In genomic region chr6:116512155-116512559, GRCh38 we compare ENCODE assay signal across 8 cellular contexts.
DNase-seq lines count a peak whose midpoint lies in the region; ATAC-seq and TF ChIP-seq lines count a peak whose summit lies in the region.

No MANE protein-coding gene starts in this region.

- peak overlapping the region; percentile 10 for H3K4me2 ChIP-seq in parathyroid adenoma (ENCODE audit: low read length)

- ATAC-seq in GM18511 (IDR thresholded peaks at IDR 0.05; ENCODE audit: unreplicated experiment) (peak; percentile 91), HG02981 (IDR thresholded peaks at IDR 0.05; ENCODE audit: unreplicated experiment) (peak; percentile 71)

- H3K27ac ChIP-seq in parathyroid adenoma: peak overlapping the region; percentile 90

- no peaks in the 10 kb centered on the region for H3K9me3 ChIP-seq in parathyroid adenoma (ENCODE audit: control insufficient read depth, low read length)

- peak overlapping the region; percentile 12 for H3K9ac ChIP-seq in parathyroid adenoma

- H3K4me3 ChIP-seq in choroid plexus epithelial cell (ENCODE audit: low read depth, low read length) (peak overlapping the region; percentile 60), parathyroid adenoma (ENCODE audit: low read depth, low read length) (peak overlapping the region; percentile 7)

- no peaks in the 10 kb centered on the region for H3K79me2 ChIP-seq in parathyroid adenoma

- DNase-seq in choroid plexus epithelial cell (ENCODE audit: low read depth) (peak; percentile 62), COLO668 (lab: John Stamatoyannopoulos, UW; ENCODE audit: unreplicated experiment) (no peak), GDM1 (lab: John Stamatoyannopoulos, UW) (no peak), NCI-H524 treated with DMSO at 0.1 percent for 48 hours (lab: John Stamatoyannopoulos, UW) (no peak), GM03348 (ENCODE audit: low spot score) (no peak)

- no peaks in the 10 kb centered on the region for H3K36me3 ChIP-seq in parathyroid adenoma (ENCODE audit: control insufficient read depth, insufficient read depth, low read length)

- TF ChIP-seq CTCF in choroid plexus epithelial cell (conservative IDR thresholded peaks at IDR 0.05; ENCODE audit: low read depth, low read length) (no peak), parathyroid adenoma (IDR thresholded peaks at IDR 0.05) (no peak)

- peak overlapping the region; percentile 83 for H2AFZ ChIP-seq in parathyroid adenoma

- no peaks in the 10 kb centered on the region for H3K27me3 ChIP-seq in parathyroid adenoma (ENCODE audit: control insufficient read depth, insufficient read depth, low read length)

- peaks cover 9% of the 10 kb centered on the region for H3K4me1 ChIP-seq in parathyroid adenoma
